In the genomic region with DNA sequence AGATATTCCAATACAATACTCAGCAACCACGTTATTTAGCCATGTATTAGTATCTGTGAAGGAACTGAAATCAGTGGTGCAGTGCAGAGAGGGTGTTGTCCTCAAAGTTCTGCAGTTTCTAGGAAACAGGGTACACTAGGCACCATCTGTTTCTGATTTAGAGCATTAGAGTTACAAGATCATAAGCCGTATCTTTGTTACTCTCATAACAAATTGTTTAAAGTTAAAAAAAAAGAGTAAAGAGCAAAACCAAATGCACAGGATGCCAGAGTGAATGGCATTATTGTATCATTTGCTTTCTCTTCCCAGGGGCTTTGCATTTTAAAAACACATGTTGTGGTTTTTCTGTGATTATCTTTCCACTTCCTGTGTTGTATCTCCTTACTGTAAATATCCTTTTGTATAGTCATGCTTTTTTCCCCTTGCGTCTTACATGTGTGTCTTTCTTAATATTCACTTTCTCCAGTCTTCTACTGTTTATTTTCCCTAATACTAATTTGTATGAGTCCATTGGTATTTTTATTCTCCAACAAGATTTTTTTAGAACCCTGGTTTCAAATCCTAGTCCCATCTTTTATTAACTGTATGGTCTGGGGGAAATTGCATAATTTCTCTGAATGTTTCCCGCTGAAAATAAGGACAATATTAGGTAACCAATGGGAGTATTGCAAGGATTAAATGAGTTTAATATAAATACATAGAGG, we compare ENCODE assay signal across 8 cellular contexts. TPM values are rescaled to one million over a fixed set of nuclear protein-coding genes. Genes with fewer than 3 reads are reported as not detected.
A peak's percentile ranks its signal among the peaks of the same experiment; 100 is the strongest.
DNase-seq lines count a peak whose midpoint lies in the region; ATAC-seq and TF ChIP-seq lines count a peak whose summit lies in the region.

No MANE protein-coding gene starts in this region.

- H3K4me1 Mint-ChIP-seq in central memory CD8-positive, alpha-beta T cell = peaks cover 14% of the 10 kb centered on the region

- H3K27ac ChIP-seq in KMS-11 (no peak overlapping the region), adrenal gland (no peak overlapping the region)

- no peak for TF ChIP-seq POLR2A in adrenal gland (IDR thresholded peaks at IDR 0.05)

- WGBS in adrenal gland, 4 donors = 48 to 61% (median 52%) methylated on average over 4 of the region's 4 CpGs

- H3K4me3 Mint-ChIP-seq in central memory CD8-positive, alpha-beta T cell = no peak overlapping the region

- H3K9ac ChIP-seq in KMS-11 = no peak overlapping the region

- H3K9me3 ChIP-seq in BE2C = no peaks in the 10 kb centered on the region
- no peaks in the 10 kb centered on the region for H3K9me3 ChIP-seq in adrenal gland (replicated peaks in 1 of 3)

- ATAC-seq in GM19438 (IDR thresholded peaks at IDR 0.05; ENCODE audit: low read depth, unreplicated experiment) (peak; percentile 57), GM21526 (IDR thresholded peaks at IDR 0.05; ENCODE audit: low FRiP score, unreplicated experiment) (no peak)
- peak; percentile 72 for ATAC-seq in central memory CD8-positive, alpha-beta T cell (replicated peaks; ENCODE audit: extremely low read depth, poor library complexity, severe bottlenecking)
- ATAC-seq in stimulated activated naive CD8-positive, alpha-beta T cell treated with anti-CD3 and anti-CD28 coated beads, Interleukin-15, Interleukin-2, amounts not matched to agents 100 U/mL and 50 U/mL, for 24 hours = peak; percentile 63

- in situ Hi-C loops in ACHN (cut with HindIII; ENCODE audit: low pct_ligation_motif_present, low pct_unique_long_range_greater_than_20kb, low sequenced_read_pairs) = no loop called here

- no peak for TF ChIP-seq CTCF in BE2C (IDR thresholded peaks at IDR 0.05; ENCODE audit: low read depth, low read length)
- no peak for TF ChIP-seq CTCF in KMS-11 (conservative IDR thresholded peaks at IDR 0.05; ENCODE audit: low read depth, low read length)
- TF ChIP-seq CTCF in adrenal gland (IDR thresholded peaks at IDR 0.05) = no peak

- no peaks in the 10 kb centered on the region for H4K20me1 ChIP-seq in KMS-11 (ENCODE audit: insufficient read depth)

- no peaks in the 10 kb centered on the region for H3K36me3 Mint-ChIP-seq in central memory CD8-positive, alpha-beta T cell (ENCODE audit: insufficient read depth)

- H3K27me3 Mint-ChIP-seq in central memory CD8-positive, alpha-beta T cell = no peaks in the 10 kb centered on the region

- H3K27me3 ChIP-seq in BE2C = no peaks in the 10 kb centered on the region
- no peaks in the 10 kb centered on the region for H3K27me3 ChIP-seq in KMS-11 (ENCODE audit: insufficient read depth, low read depth)
- H3K27me3 ChIP-seq in adrenal gland = no peaks in the 10 kb centered on the region

- intact Hi-C loops in adrenal gland (cut with DNase I) = no loop called here

- no peaks in the 10 kb centered on the region for H3K4me1 ChIP-seq in BE2C
- H3K4me1 ChIP-seq in KMS-11 (ENCODE audit: low read depth, poor library complexity, severe bottlenecking) = peaks cover 18% of the 10 kb centered on the region
- H3K4me1 ChIP-seq in adrenal gland (replicated peaks in 1 of 2) = peaks cover 0 to 27% of the 10 kb centered on the region in 2 donors

- DNase-seq in BE2C (no peak), adrenal gland (no peak), ACHN (no peak)
- DNase-seq in central memory CD8-positive, alpha-beta T cell (ENCODE audit: low spot score in 2 of 2) = no peak
- no peak for DNase-seq in stimulated activated naive CD8-positive, alpha-beta T cell treated with anti-CD3 and anti-CD28 coated beads, Interleukin-15, Interleukin-2, amounts not matched to agents 100 U/mL and 50 U/mL, for 24 hours

- H3K27ac Mint-ChIP-seq in central memory CD8-positive, alpha-beta T cell (ENCODE audit: low read depth) = no peak overlapping the region

- H3K9me3 Mint-ChIP-seq in central memory CD8-positive, alpha-beta T cell = no peaks in the 10 kb centered on the region

- H3K4me3 ChIP-seq in BE2C (ENCODE audit: low read depth, low read length) (peak overlapping the region; percentile 16; the same call in 1 of the 2 replicates), KMS-11 (IDR thresholded peaks at IDR 0.05; ENCODE audit: insufficient read depth, low read depth, low read length) (no peak overlapping the region), adrenal gland (no peak overlapping the region)

- H3K36me3 ChIP-seq in BE2C = no peaks in the 10 kb centered on the region
- H3K36me3 ChIP-seq in KMS-11 (ENCODE audit: insufficient read depth) = no peaks in the 10 kb centered on the region
- H3K36me3 ChIP-seq in adrenal gland (replicated peaks in 1 of 2) = no peaks in the 10 kb centered on the region

- H3K79me2 ChIP-seq in KMS-11 (ENCODE audit: insufficient read depth, low read depth) = no peaks in the 10 kb centered on the region

- H2AFZ ChIP-seq in KMS-11 (ENCODE audit: low read depth) = no peak overlapping the region

- peak overlapping the region; percentile 17; the same call in 1 of the 2 replicates for H3K4me2 ChIP-seq in KMS-11

RNA-seq across cellular contexts. Expression of a gene that starts 15.2 kb away (rescaled TPM):
- polyA plus RNA-seq in BE2C (2012; ENCODE audit: insufficient read depth, insufficient read length, low read depth) = 36.7 TPM
- 10 to 100 TPM; 10.1 to 28.7 (median 21.4) TPM for total RNA-seq in adrenal gland
- 10 to 100 TPM; 13.6 to 23.2 (median 15.0) TPM for polyA plus RNA-seq in adrenal gland
